In the genomic region with DNA sequence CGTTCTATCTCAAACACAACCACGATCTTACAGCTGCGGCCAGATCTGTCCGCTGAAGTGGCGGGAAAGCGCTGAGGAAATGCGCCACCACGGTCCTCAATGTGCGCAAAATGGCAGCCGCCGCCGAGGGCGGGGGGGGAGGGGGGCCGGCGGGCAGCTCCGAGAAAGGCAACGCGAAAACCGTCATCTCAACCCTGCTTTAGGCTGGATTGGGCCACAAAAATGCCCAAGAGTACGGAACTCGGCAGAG, we compare ENCODE assay signal across 8 cellular contexts. TPM values are rescaled to one million over a fixed set of nuclear protein-coding genes. Genes with fewer than 3 reads are reported as not detected.
DNase-seq lines count a peak whose midpoint lies in the region; ATAC-seq and TF ChIP-seq lines count a peak whose summit lies in the region.

No MANE protein-coding gene starts in this region.

- peaks cover 34% of the 10 kb centered on the region for H3F3A ChIP-seq in SK-N-SH (replicated peaks; ENCODE audit: insufficient read depth)

- no peak for TF ChIP-seq RAD21 in SK-N-SH (IDR thresholded peaks at IDR 0.05; ENCODE audit: low read length)

- ATAC-seq in CD4-positive, CD25-positive, alpha-beta regulatory T cell (ENCODE audit: low read depth in 2 of 2) = peak; percentile 45 to 46

- peaks cover 0 to 2% (median 0%) of the 10 kb centered on the region in 7 donors for H3K9me3 Mint-ChIP-seq in CD4-positive, CD25-positive, alpha-beta regulatory T cell

- peaks cover 9% of the 10 kb centered on the region for H3K27me3 Mint-ChIP-seq in CD4-positive, CD25-positive, alpha-beta regulatory T cell

- no peaks in the 10 kb centered on the region for H3K9me3 ChIP-seq in CD4-positive, CD25-positive, alpha-beta regulatory T cell (ENCODE audit: control insufficient read depth in 2 of 2, low read length in 2 of 2)
- no peaks in the 10 kb centered on the region for H3K9me3 ChIP-seq in SK-N-SH
- H3K9me3 ChIP-seq in sigmoid colon = no peaks in the 10 kb centered on the region

- H3K9me2 ChIP-seq in SK-N-SH = no peaks in the 10 kb centered on the region

- H4K20me1 ChIP-seq in SK-N-SH (ENCODE audit: insufficient read depth) = peaks cover 48% of the 10 kb centered on the region

- H3K36me3 Mint-ChIP-seq in CD4-positive, CD25-positive, alpha-beta regulatory T cell = peaks cover 49% of the 10 kb centered on the region

- no peaks in the 10 kb centered on the region for H3K27me3 ChIP-seq in CD4-positive, CD25-positive, alpha-beta regulatory T cell (ENCODE audit: control insufficient read depth, insufficient read depth, low read length)
- H3K27me3 ChIP-seq in SK-N-SH (ENCODE audit: insufficient read depth) (no peaks in the 10 kb centered on the region), sigmoid colon (no peaks in the 10 kb centered on the region)

- peaks cover 36 to 65% (median 55%) of the 10 kb centered on the region in 4 donors for H3K4me1 Mint-ChIP-seq in CD4-positive, CD25-positive, alpha-beta regulatory T cell

- H3K36me3 ChIP-seq in CD4-positive, CD25-positive, alpha-beta regulatory T cell (ENCODE audit: control insufficient read depth, insufficient read depth, low read length) = peaks cover 40% of the 10 kb centered on the region
- H3K36me3 ChIP-seq in SK-N-SH (replicated peaks in 1 of 2; ENCODE audit: control insufficient read depth in 1 of 2, insufficient read depth in 2 of 2, low read length in 1 of 2) = peaks cover 44% of the 10 kb centered on the region in 2 experiments
- peaks cover 31 to 40% (median 34%) of the 10 kb centered on the region in 4 donors for H3K36me3 ChIP-seq in sigmoid colon

- H3K4me3 ChIP-seq in CD4-positive, CD25-positive, alpha-beta regulatory T cell (ENCODE audit: low read depth, low read length) = peak overlapping the region; percentile 96
- H3K4me3 ChIP-seq in SK-N-SH (ENCODE audit: low read depth in 2 of 2, low read length in 1 of 2) (peak overlapping the region; percentile 92 to 94), sigmoid colon (peak overlapping the region; percentile 69 to 97 (median 84))

- CTCF ChIA-PET in SK-N-SH (lab: Yijun Ruan, JAX) = interaction anchor here (1.1 to 4.5 kb wide), 5 partner anchors 9 to 374 kb away, joined by 4 to 24 read pairs (median 5); partner anchors contain the start of gene ATL2

- H3K9ac ChIP-seq in SK-N-SH = peak overlapping the region; percentile 97

- no peak for TF ChIP-seq POLR2A in sigmoid colon (IDR thresholded peaks at IDR 0.05)

- peak overlapping the region; percentile 98 for H3K27ac ChIP-seq in CD4-positive, CD25-positive, alpha-beta regulatory T cell (ENCODE audit: insufficient read depth, low read length, poor library complexity, severe bottlenecking)
- H3K27ac ChIP-seq in SK-N-SH (ENCODE audit: low read depth in 2 of 2, low read length in 1 of 2) = peak overlapping the region; percentile 92 to 100
- H3K27ac ChIP-seq in adipose tissue (ENCODE audit: low read depth, low read length) = peak overlapping the region; percentile 88
- peak overlapping the region; percentile 92 to 99 (median 97) for H3K27ac ChIP-seq in sigmoid colon

- H3K79me2 ChIP-seq in SK-N-SH (ENCODE audit: insufficient read depth) = peaks cover 54% of the 10 kb centered on the region

- DNase-seq in CD4-positive, CD25-positive, alpha-beta regulatory T cell = peak in 2 of 3 donors; percentile 68 to 80
- DNase-seq in GM20000 (ENCODE audit: low spot score) (peak; percentile 81), HT-29 (ENCODE audit: low spot score) (peak; percentile 74), SK-N-SH (peak; percentile 91), hippocampal formation (lab: John Stamatoyannopoulos, UW) (peak; percentile 70 to 74), sigmoid colon (peak; percentile 86), amniotic stem cell (lab: John Stamatoyannopoulos, UW) (no peak)

- WGBS in SK-N-SH (ENCODE audit: low lambda C conversion rate) = under 1% methylated on average over 20 of the region's 21 CpGs
- WGBS in adipose tissue, 3 donors = 0 to 1% (median 0%) methylated on average over 21 of the region's 21 CpGs
- WGBS in sigmoid colon, 2 donors = 0 to 1% methylated on average over 21 of the region's 21 CpGs

- peaks cover 64% of the 10 kb centered on the region for H3K4me1 ChIP-seq in CD4-positive, CD25-positive, alpha-beta regulatory T cell (ENCODE audit: control insufficient read depth, insufficient read depth, low read length, poor library complexity, severe bottlenecking)
- peaks cover 44 to 45% of the 10 kb centered on the region in 2 experiments for H3K4me1 ChIP-seq in SK-N-SH (ENCODE audit: control insufficient read depth in 1 of 2, insufficient read depth in 2 of 2, low read depth in 1 of 2, low read length in 1 of 2)
- H3K4me1 ChIP-seq in sigmoid colon = peaks cover 0 to 46% (median 44%) of the 10 kb centered on the region in 4 donors

- H3K4me3 Mint-ChIP-seq in CD4-positive, CD25-positive, alpha-beta regulatory T cell = peak overlapping the region; percentile 99

- no peak for TF ChIP-seq EP300 in SK-N-SH (IDR thresholded peaks at IDR 0.05; ENCODE audit: borderline replicate concordance in 1 of 2, low read depth in 1 of 2, low read length in 1 of 2)
- no peak for TF ChIP-seq EP300 in sigmoid colon (IDR thresholded peaks at IDR 0.05)

- TF ChIP-seq CTCF in GM20000 (IDR thresholded peaks at IDR 0.05; ENCODE audit: extremely low read depth, missing control alignments) (no peak), SK-N-SH (IDR thresholded peaks at IDR 0.05) (no peak), sigmoid colon (IDR thresholded peaks at IDR 0.05) (no peak)

- intact Hi-C loops in sigmoid colon (cut with DNase I) = loop anchor here (2.0 kb wide), 2 partner anchors 28 to 148 kb away; partner anchors contain the start of genes GEMIN6 and HNRNPLL

- H3K27ac Mint-ChIP-seq in CD4-positive, CD25-positive, alpha-beta regulatory T cell = peak overlapping the region; percentile 99 to 100 (median 99)

- H3K4me2 ChIP-seq in SK-N-SH = peak overlapping the region; percentile 91

- H2AFZ ChIP-seq in SK-N-SH (ENCODE audit: low read depth) = 0 out of 2 replicates have a peak overlapping the region, but pooled peaks have one; percentile 3

- POLR2A ChIA-PET in SK-N-SH (lab: Yijun Ruan, JAX) = interaction anchor here (0.7 to 2.3 kb wide), 22 partner anchors 9 to 373 kb away, joined by 4 to 65 read pairs (median 9); partner anchors contain the start of genes ATL2, DHX57, GEMIN6 and HNRNPLL

TF ChIP-seq in SK-N-SH, 30 proteins besides CTCF, POLR2A, EP300 and RAD21:
- TF ChIP-seq TCF12 (IDR thresholded peaks at IDR 0.05) = no peak
- 0 out of 2 replicates have a peak, but pooled peaks have one; percentile 16 for TF ChIP-seq SIN3A (IDR thresholded peaks at IDR 0.05; ENCODE audit: borderline replicate concordance, low read depth, low read length)

RNA-seq across cellular contexts. Expression of gene SRSF7, which starts 0.4 kb away (rescaled TPM):
- total RNA-seq in CD4-positive, CD25-positive, alpha-beta regulatory T cell = 584 TPM
- polyA plus RNA-seq in CD4-positive, CD25-positive, alpha-beta regulatory T cell = 100 to 1,000 TPM; 186 to 278 (median 203) TPM
- 124 and 133 TPM in 2 replicates for total RNA-seq in HT-29 (2014; rRNA removed; shearing (Covaris generic))
- polyA plus RNA-seq in SK-N-SH (2012; rRNA removed) = 199 and 212 TPM in 2 replicates
- polyA plus RNA-seq in SK-N-SH (2012; cell fraction: cytosol; rRNA removed) = 195 and 227 TPM in 2 replicates
- polyA plus RNA-seq in SK-N-SH (2012; cell fraction: nucleus; rRNA removed) = 186 and 370 TPM in 2 replicates
- polyA plus RNA-seq in adipose tissue = 100 to 1,000 TPM in 1 of 3 donors, 10 to 100 TPM in 2; 46.1 to 168 (median 98.6) TPM
- total RNA-seq in sigmoid colon = 100 to 1,000 TPM in 2 of 4 donors, 10 to 100 TPM in 2; 73.1 to 140 (median 97.0) TPM
- 100 to 1,000 TPM in 1 of 3 donors, 10 to 100 TPM in 2; 55.9 to 146 (median 78.6) TPM for polyA plus RNA-seq in sigmoid colon

RNA-seq across cellular contexts. Expression of gene GEMIN6, which starts 27.3 kb away (rescaled TPM):
- total RNA-seq in CD4-positive, CD25-positive, alpha-beta regulatory T cell = 5.1 TPM
- polyA plus RNA-seq in CD4-positive, CD25-positive, alpha-beta regulatory T cell = 10 to 100 TPM; 13.4 to 20.6 (median 15.3) TPM
- 6.9 and 9.0 TPM in 2 replicates for total RNA-seq in HT-29 (2014; rRNA removed; shearing (Covaris generic))
- 19.2 and 21.6 TPM in 2 replicates for polyA plus RNA-seq in SK-N-SH (2012; rRNA removed)
- polyA plus RNA-seq in SK-N-SH (2012; cell fraction: cytosol; rRNA removed) = 24.1 and 29.9 TPM in 2 replicates
- 4.5 and 7.4 TPM in 2 replicates for polyA plus RNA-seq in SK-N-SH (2012; cell fraction: nucleus; rRNA removed)
- polyA plus RNA-seq in adipose tissue = 1 to 10 TPM; 5.7 to 6.7 (median 5.8) TPM
- 10 to 100 TPM in 2 of 4 donors, 1 to 10 TPM in 2; 5.4 to 11.1 (median 8.1) TPM for total RNA-seq in sigmoid colon
- polyA plus RNA-seq in sigmoid colon = 10 to 100 TPM in 1 of 3 donors, 1 to 10 TPM in 2; 5.5 to 10.2 (median 6.6) TPM
